In the genomic region with DNA sequence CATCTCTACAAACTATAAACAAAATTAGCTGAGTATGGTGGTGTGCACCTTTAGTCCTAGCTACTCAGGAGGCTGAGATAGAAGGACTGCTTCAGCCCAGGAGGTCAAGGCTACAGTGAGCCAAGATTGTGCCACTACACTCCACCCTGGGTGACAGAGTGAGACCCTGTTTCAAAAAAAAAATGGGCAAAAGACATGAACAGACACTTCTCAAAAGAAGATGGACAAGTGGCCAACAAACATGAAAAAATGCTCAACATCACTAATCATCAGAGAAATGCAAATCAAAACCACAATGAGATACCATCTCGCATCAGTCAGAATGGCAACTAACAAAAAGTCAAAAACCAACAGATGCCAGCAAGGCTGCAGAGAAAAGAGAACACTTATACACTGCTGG, we compare ENCODE assay signal across 7 cellular contexts. TPM values are rescaled to one million over a fixed set of nuclear protein-coding genes. Genes with fewer than 3 reads are reported as not detected.
DNase-seq lines count a peak whose midpoint lies in the region; FAIRE-seq and TF ChIP-seq lines count a peak whose summit lies in the region.
"Not testable (repeated sequence)": the region's sequence is repeated elsewhere in the genome, so short reads cannot be mapped to it uniquely, and the experiment has no call there.
"Had no signal": no experiment of that assay in that cellular context is flagged by ENCODE, and none has a peak within 500 bp of the region (broad histone marks: within the 10 kb centered on the region; RNA-seq: fewer than 3 reads in every experiment).

No MANE protein-coding gene starts in this region.

- H3K36me3 ChIP-seq in HEK293 (ENCODE audit: control insufficient read depth in 2 of 2, insufficient read depth in 1 of 2, low read length in 2 of 2), result not testable (repeated sequence)

- POLR2A ChIA-PET in HEK293 (lab: Yijun Ruan, JAX), result interaction anchor here (1.2 kb wide), 1 partner anchor 15 kb away, joined by 6 read pairs; a partner anchor contains a TSS

- not testable (repeated sequence) for H3K27ac ChIP-seq in HEK293 (ENCODE audit: extremely low read depth, low read depth, low read length)
- peak overlapping the region; percentile 29 for H3K27ac ChIP-seq in caudate nucleus (ENCODE audit: low read depth, low read length)

- not testable (repeated sequence) for H3K4me3 ChIP-seq in HEK293 (ENCODE audit: low read depth, low read length)

- TF ChIP-seq CTCF in HEK293 (tag by site-specific recombination; IDR thresholded peaks at IDR 0.05), result not testable (repeated sequence)

- H3K9me3 ChIP-seq in HEK293 (ENCODE audit: control insufficient read depth, insufficient read depth, low read depth, low read length), result not testable (repeated sequence)

- TF ChIP-seq POLR2A in GM12891 (IDR thresholded peaks at IDR 0.05; ENCODE audit: low read depth, low read length), result not testable (repeated sequence)

- H3K4me1 ChIP-seq in HEK293 (ENCODE audit: control insufficient read depth, insufficient read depth, low read length), result not testable (repeated sequence)

- CTCF ChIA-PET in HEK293 (lab: Yijun Ruan, JAX), result not testable (repeated sequence)

- not testable (repeated sequence) for DNase-seq in GM12891 (ENCODE audit: insufficient read length, low spot score); caudate nucleus (lab: John Stamatoyannopoulos, UW)
- peak; percentile 33 for DNase-seq in M059J (ENCODE audit: low read depth)

- FAIRE-seq in GM12891 (lab: Jason Lieb, UNC), result peak; percentile 5

TF ChIP-seq in HEK293, 187 proteins besides CTCF, POLR2A, EP300 and RAD21:
- TF ChIP-seq ZNF133 (tag by site-specific recombination; IDR thresholded peaks at IDR 0.05), result 0 out of 2 replicates have a peak, but pooled peaks have one; percentile 33

RNA-seq across cellular contexts. Expression of a gene that starts 15.0 kb away (rescaled TPM):
- 0.58 TPM for polyA plus RNA-seq in GM12891 (2012; ENCODE audit: low read depth, missing spikeins)
- 5.7 and 13.4 TPM in 2 replicates for total RNA-seq in M059J (2014; rRNA removed; shearing (Covaris generic))
- total RNA-seq: B cell; CD4-positive, alpha-beta T cell; CD8-positive, alpha-beta T cell had no signal
